In genomic region chr9:95581900-95582299, GRCh38 we compare ENCODE assay signal across 1 cellular context.
TF ChIP-seq lines count a peak whose summit lies in the region.

No MANE protein-coding gene starts in this region.

TF ChIP-seq in H1, 55 proteins besides CTCF, POLR2A, EP300 and RAD21:
- TF ChIP-seq EZH2 (IDR thresholded peaks at IDR 0.05; ENCODE audit: low read depth, low read length, severe bottlenecking) (peak; percentile 23), TEAD4 (IDR thresholded peaks at IDR 0.05; ENCODE audit: low read depth, low read length) (peak; percentile 64; the same call in 1 of the 2 replicates), RFX5 (IDR thresholded peaks at IDR 0.05; ENCODE audit: borderline replicate concordance, low read depth, low read length) (no peak)
TF ChIP-seq in H1: peak in this region for 2.
